39 cellular contexts compared by ENCODE assay signal in the genomic region with DNA sequence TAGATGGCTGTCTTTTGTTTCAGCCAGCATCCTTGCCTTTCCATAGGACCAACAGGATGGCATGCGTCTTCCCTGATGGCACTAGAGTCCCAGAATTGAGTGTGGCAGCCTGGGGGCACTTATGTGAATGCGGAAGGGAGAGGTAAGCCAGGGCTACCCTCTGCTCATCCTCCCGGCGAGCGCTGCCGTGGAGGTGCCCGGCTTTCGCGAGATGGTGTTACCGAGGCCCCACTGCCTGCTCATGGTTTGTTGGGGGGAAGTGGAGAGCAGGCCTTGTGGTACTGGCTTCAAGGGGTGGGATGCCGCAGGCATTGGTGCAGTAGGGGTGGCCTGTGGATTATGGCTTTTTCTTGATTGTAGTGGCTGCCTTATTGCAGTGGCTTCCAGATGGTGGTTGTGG. TPM values are rescaled to one million over a fixed set of nuclear protein-coding genes. Genes with fewer than 3 reads are reported as not detected.
"Had no signal": no experiment of that assay in that cellular context is flagged by ENCODE, and none has a peak within 500 bp of the region (broad histone marks: within the 10 kb centered on the region; RNA-seq: fewer than 3 reads in every experiment).

No MANE protein-coding gene starts in this region.

- H3K4me3 Mint-ChIP-seq: activated naive CD4-positive, alpha-beta T cell treated with anti-CD3 and anti-CD28 coated beads for 36 hours; activated naive CD4-positive, alpha-beta T cell treated with anti-CD3 and anti-CD28 coated beads, Interleukin-2, amount 10 ng/mL, durations not matched to agents 7 days and 5 days; activated naive CD4-positive, alpha-beta T cell treated with anti-CD3 and anti-CD28 coated beads, Interleukin-2, amount 50 U/mL, for 24 hours; activated naive CD8-positive, alpha-beta T cell; activated naive CD8-positive, alpha-beta T cell treated with anti-CD3 and anti-CD28 coated beads for 36 hours; activated naive CD8-positive, alpha-beta T cell treated with anti-CD3 and anti-CD28 coated beads, Interleukin-2, amount 10 ng/mL, durations not matched to agents 7 days and 5 days; activated naive CD8-positive, alpha-beta T cell treated with anti-CD3 and anti-CD28 coated beads, Interleukin-2, amount 50 U/mL, for 24 hours; activated T-cell treated with anti-CD3 and anti-CD28 coated beads, Interleukin-2, amount 50 U/mL, for 24 hours; activated T-cell treated with anti-CD3 and anti-CD28 coated beads, Interleukin-2, amount 50 U/mL, for 4 hours; activated T-cell treated with anti-CD3 and anti-CD28 coated beads, Interleukin-2, amount 50 U/mL, for 72 hours; activated T-helper 1 cell treated with anti-CD3 and anti-CD28 coated beads, Interleukin-12 subunit alpha, Interleukin-12 subunit beta, Interleukin-2, Interleukin-4 antibody, amounts not matched to agents 30 ng/mL and 10 ng/mL and 1 ng/mL, durations not matched to agents 14 hours and 24 hours and 36 hours; activated T-helper 17 cell treated with anti-CD3 and anti-CD28 coated beads, Interleukin-2, amount 50 U/mL, for 72 hours; brain; central memory CD8-positive, alpha-beta T cell had no signal

- H3K27ac Mint-ChIP-seq: activated naive CD4-positive, alpha-beta T cell treated with anti-CD3 and anti-CD28 coated beads for 36 hours; activated naive CD4-positive, alpha-beta T cell treated with anti-CD3 and anti-CD28 coated beads, Interleukin-2, amount 10 ng/mL, durations not matched to agents 7 days and 5 days; activated naive CD4-positive, alpha-beta T cell treated with anti-CD3 and anti-CD28 coated beads, Interleukin-2, amount 50 U/mL, for 24 hours; activated naive CD4-positive, alpha-beta T cell treated with anti-CD3 and anti-CD28 coated beads, Interleukin-2, amount 50 U/mL, for 72 hours; activated naive CD8-positive, alpha-beta T cell; activated naive CD8-positive, alpha-beta T cell treated with anti-CD3 and anti-CD28 coated beads for 36 hours; activated naive CD8-positive, alpha-beta T cell treated with anti-CD3 and anti-CD28 coated beads, Interleukin-2, amount 10 ng/mL, durations not matched to agents 7 days and 5 days; activated naive CD8-positive, alpha-beta T cell treated with anti-CD3 and anti-CD28 coated beads, Interleukin-2, amount 50 U/mL, for 24 hours; activated T-cell treated with anti-CD3 and anti-CD28 coated beads, Interleukin-2, amount 50 U/mL, for 24 hours; activated T-cell treated with anti-CD3 and anti-CD28 coated beads, Interleukin-2, amount 50 U/mL, for 72 hours; activated T-helper 1 cell treated with anti-CD3 and anti-CD28 coated beads, Interleukin-12 subunit alpha, Interleukin-12 subunit beta, Interleukin-2, Interleukin-4 antibody, amounts not matched to agents 30 ng/mL and 10 ng/mL and 1 ng/mL, durations not matched to agents 14 hours and 24 hours and 36 hours; activated T-helper 17 cell treated with anti-CD3 and anti-CD28 coated beads, Interleukin-2, amount 50 U/mL, for 72 hours; activated T-helper 2 cell treated with anti-CD3 and anti-CD28 coated beads, Interferon-gamma antibody, Interleukin-2, Interleukin-4, amounts not matched to agents 10 μg/mL and 5 μg/mL and 100 μg/mL, durations not matched to agents 14 hours and 24 hours and 36 hours; brain had no signal

- H3K27ac ChIP-seq: adrenal gland, ascending aorta, body of pancreas, brain microvascular endothelial cell, breast epithelium, cardiac muscle cell had no signal

- H3K27me3 ChIP-seq: ascending aorta, brain microvascular endothelial cell, cardiac muscle cell had no signal

- FAIRE-seq: astrocyte had no signal

- H3K4me1 ChIP-seq: adrenal gland, ascending aorta, body of pancreas, breast epithelium had no signal

- ATAC-seq: activated naive CD4-positive, alpha-beta T cell treated with anti-CD3 and anti-CD28 coated beads, Interleukin-2, amount 50 U/mL, for 72 hours; activated naive CD8-positive, alpha-beta T cell treated with anti-CD3 and anti-CD28 coated beads, Interleukin-2, amount 50 U/mL, for 24 hours; activated T-cell treated with anti-CD3 and anti-CD28 coated beads, Interleukin-2, amount 50 U/mL, for 4 hours; activated T-cell treated with anti-CD3 and anti-CD28 coated beads, Interleukin-2, amount 50 U/mL, for 72 hours; activated T-helper 17 cell treated with anti-CD3 and anti-CD28 coated beads, Interleukin-2, amount 50 U/mL, for 72 hours; body of pancreas had no signal

- H3K9me3 Mint-ChIP-seq: activated naive CD4-positive, alpha-beta T cell treated with anti-CD3 and anti-CD28 coated beads for 36 hours; activated naive CD4-positive, alpha-beta T cell treated with anti-CD3 and anti-CD28 coated beads, Interleukin-2, amount 10 ng/mL, durations not matched to agents 7 days and 5 days; activated naive CD4-positive, alpha-beta T cell treated with anti-CD3 and anti-CD28 coated beads, Interleukin-2, amount 50 U/mL, for 24 hours; activated naive CD4-positive, alpha-beta T cell treated with anti-CD3 and anti-CD28 coated beads, Interleukin-2, amount 50 U/mL, for 72 hours; activated naive CD8-positive, alpha-beta T cell treated with anti-CD3 and anti-CD28 coated beads for 36 hours; activated naive CD8-positive, alpha-beta T cell treated with anti-CD3 and anti-CD28 coated beads, Interleukin-2, amount 10 ng/mL, durations not matched to agents 7 days and 5 days; activated naive CD8-positive, alpha-beta T cell treated with anti-CD3 and anti-CD28 coated beads, Interleukin-2, amount 50 U/mL, for 24 hours; activated T-cell treated with anti-CD3 and anti-CD28 coated beads, Interleukin-2, amount 50 U/mL, for 24 hours; activated T-cell treated with anti-CD3 and anti-CD28 coated beads, Interleukin-2, amount 50 U/mL, for 4 hours; activated T-cell treated with anti-CD3 and anti-CD28 coated beads, Interleukin-2, amount 50 U/mL, for 72 hours; activated T-helper 1 cell treated with anti-CD3 and anti-CD28 coated beads, Interleukin-12 subunit alpha, Interleukin-12 subunit beta, Interleukin-2, Interleukin-4 antibody, amounts not matched to agents 30 ng/mL and 10 ng/mL and 1 ng/mL, durations not matched to agents 14 hours and 24 hours and 36 hours; activated T-helper 17 cell treated with anti-CD3 and anti-CD28 coated beads, Interleukin-2, amount 50 U/mL, for 72 hours; activated T-helper 2 cell treated with anti-CD3 and anti-CD28 coated beads, Interferon-gamma antibody, Interleukin-2, Interleukin-4, amounts not matched to agents 10 μg/mL and 5 μg/mL and 100 μg/mL, durations not matched to agents 14 hours and 24 hours and 36 hours; central memory CD8-positive, alpha-beta T cell had no signal

- H3K9me3 ChIP-seq: adrenal gland, ascending aorta, body of pancreas, breast epithelium had no signal

- H3K36me3 Mint-ChIP-seq: activated naive CD4-positive, alpha-beta T cell treated with anti-CD3 and anti-CD28 coated beads, Interleukin-2, amount 10 ng/mL, durations not matched to agents 7 days and 5 days; activated naive CD4-positive, alpha-beta T cell treated with anti-CD3 and anti-CD28 coated beads, Interleukin-2, amount 50 U/mL, for 24 hours; activated naive CD4-positive, alpha-beta T cell treated with anti-CD3 and anti-CD28 coated beads, Interleukin-2, amount 50 U/mL, for 72 hours; activated naive CD8-positive, alpha-beta T cell; activated naive CD8-positive, alpha-beta T cell treated with anti-CD3 and anti-CD28 coated beads for 36 hours; activated naive CD8-positive, alpha-beta T cell treated with anti-CD3 and anti-CD28 coated beads, Interleukin-2, amount 10 ng/mL, durations not matched to agents 7 days and 5 days had no signal

- H3K4me3 ChIP-seq: adrenal gland, ascending aorta, body of pancreas, breast epithelium, cardiac muscle cell had no signal

- DNase-seq: activated effector memory CD4-positive, alpha-beta T cell treated with anti-CD3 and anti-CD28 coated beads, Interleukin-2, amount 50 U/mL, for 16 hours; activated effector memory CD4-positive, alpha-beta T cell treated with Interleukin-2 at 50 U/mL for 16 hours; activated gamma-delta T cell; activated gamma-delta T cell treated with Interleukin-2 at 50 U/mL for 16 hours; activated naive CD4-positive, alpha-beta T cell; activated naive CD4-positive, alpha-beta T cell treated with anti-CD3 and anti-CD28 coated beads for 36 hours; activated naive CD4-positive, alpha-beta T cell treated with anti-CD3 and anti-CD28 coated beads, Interleukin-2, amount 10 ng/mL, durations not matched to agents 7 days and 5 days; activated naive CD4-positive, alpha-beta T cell treated with anti-CD3 and anti-CD28 coated beads, Interleukin-2, amount 50 U/mL, for 16 hours; activated naive CD4-positive, alpha-beta T cell treated with Interleukin-2 at 50 U/mL for 16 hours; activated naive CD8-positive, alpha-beta T cell treated with anti-CD3 and anti-CD28 coated beads for 36 hours; activated naive CD8-positive, alpha-beta T cell treated with anti-CD3 and anti-CD28 coated beads, Interleukin-2, amount 10 ng/mL, durations not matched to agents 7 days and 5 days; activated naive CD8-positive, alpha-beta T cell treated with anti-CD3 and anti-CD28 coated beads, Interleukin-2, amount 50 U/mL, for 24 hours; activated T-cell treated with anti-CD3 and anti-CD28 coated beads, Interleukin-2, amount 50 U/mL, for 1 hour; activated T-cell treated with anti-CD3 and anti-CD28 coated beads, Interleukin-2, amount 50 U/mL, for 24 hours; activated T-cell treated with anti-CD3 and anti-CD28 coated beads, Interleukin-2, amount 50 U/mL, for 4 hours; activated T-cell treated with anti-CD3 and anti-CD28 coated beads, Interleukin-2, amount 50 U/mL, for 48 hours; activated T-cell treated with anti-CD3 and anti-CD28 coated beads, Interleukin-2, amount 50 U/mL, for 72 hours; adrenal gland; amniotic stem cell; amygdala; anterior cingulate cortex; aorta; body of pancreas; brain microvascular endothelial cell; caudate nucleus; central memory CD4-positive, alpha-beta T cell; cerebellar nuclear complex had no signal

- H3K4me1 Mint-ChIP-seq: activated naive CD4-positive, alpha-beta T cell treated with anti-CD3 and anti-CD28 coated beads, Interleukin-2, amount 10 ng/mL, durations not matched to agents 7 days and 5 days; activated naive CD4-positive, alpha-beta T cell treated with anti-CD3 and anti-CD28 coated beads, Interleukin-2, amount 50 U/mL, for 24 hours; activated naive CD8-positive, alpha-beta T cell treated with anti-CD3 and anti-CD28 coated beads for 36 hours; activated naive CD8-positive, alpha-beta T cell treated with anti-CD3 and anti-CD28 coated beads, Interleukin-2, amount 50 U/mL, for 24 hours; activated T-helper 17 cell treated with anti-CD3 and anti-CD28 coated beads, Interleukin-2, amount 50 U/mL, for 72 hours; central memory CD8-positive, alpha-beta T cell had no signal

- H3K36me3 ChIP-seq: adrenal gland, ascending aorta, brain microvascular endothelial cell, breast epithelium, cardiac muscle cell had no signal

- H3K27me3 Mint-ChIP-seq: brain had no signal

RNA-seq across cellular contexts. Expression of a gene that starts 53.4 kb away (rescaled TPM):
- total RNA-seq: activated naive CD4-positive, alpha-beta T cell treated with anti-CD3 and anti-CD28 coated beads for 36 hours; activated naive CD4-positive, alpha-beta T cell treated with anti-CD3 and anti-CD28 coated beads, Interleukin-2, amount 50 U/mL, for 72 hours; activated naive CD8-positive, alpha-beta T cell treated with anti-CD3 and anti-CD28 coated beads for 36 hours; activated naive CD8-positive, alpha-beta T cell treated with anti-CD3 and anti-CD28 coated beads, Interleukin-2, amount 10 ng/mL, durations not matched to agents 7 days and 5 days; activated T-cell treated with anti-CD3 and anti-CD28 coated beads, Interleukin-2, amount 50 U/mL, for 72 hours; activated T-helper 1 cell treated with anti-CD3 and anti-CD28 coated beads, Interleukin-12 subunit alpha, Interleukin-12 subunit beta, Interleukin-2, Interleukin-4 antibody, amounts not matched to agents 30 ng/mL and 10 ng/mL and 1 ng/mL, durations not matched to agents 14 hours and 24 hours and 36 hours; activated T-helper 17 cell treated with anti-CD3 and anti-CD28 coated beads, Interleukin-2, amount 50 U/mL, for 72 hours; activated T-helper 2 cell treated with anti-CD3 and anti-CD28 coated beads, Interferon-gamma antibody, Interleukin-2, Interleukin-4, amounts not matched to agents 10 μg/mL and 5 μg/mL and 100 μg/mL, durations not matched to agents 14 hours and 24 hours and 36 hours had no signal
